Comparison of ENCODE assay signal across 8 cellular contexts in genomic region chr19:1941146-1942077, GRCh38. TPM values are rescaled to one million over a fixed set of nuclear protein-coding genes. Genes with fewer than 3 reads are reported as not detected.
A peak's percentile ranks its signal among the peaks of the same experiment; 100 is the strongest.
DNase-seq lines count a peak whose midpoint lies in the region; ATAC-seq and TF ChIP-seq lines count a peak whose summit lies in the region.

Gene CSNK1G2, plus strand, starts transcription at chr19:1941172. Its CDS starts 28,601 bp downstream, at chr19:1969773.

- H3K36me3 Mint-ChIP-seq in brain, result peaks cover 4% of the 10 kb centered on the region

- H3K9me3 Mint-ChIP-seq in brain, result peaks cover 0 to 3% (median 0%) of the 10 kb centered on the region in 5 experiments

- TF ChIP-seq CTCF in LNCAP (IDR thresholded peaks at IDR 0.05), result peak; percentile 34; the same call in 1 of the 2 replicates
- TF ChIP-seq CTCF in brain (conservative IDR thresholded peaks at IDR 0.05), result no peak

- H3K27me3 Mint-ChIP-seq in brain, result peaks cover 3% of the 10 kb centered on the region

- DNase-seq in activated CD4-positive, alpha-beta T cell treated with anti-CD3 and anti-CD28 coated beads for 4 hours, result peak; percentile 41 to 48
- no peak for DNase-seq in activated CD4-positive, alpha-beta T cell treated with anti-CD3 and anti-CD28 coated beads, Interleukin-2, amount 50 U/mL, for 1 hour
- peak; percentile 62 for DNase-seq in left lobe of liver (ENCODE audit: low spot score)
- DNase-seq in substantia nigra (lab: John Stamatoyannopoulos, UW), result peak in 2 of 49 donors; percentile 19 to 67
- DNase-seq in NCI-H1436 (lab: John Stamatoyannopoulos, UW), result no peak
- DNase-seq in stimulated activated CD4-positive, alpha-beta T cell treated with anti-CD3 and anti-CD28 coated beads, Interleukin-4, amount 100 ng/mL, for 4 hours, result no peak

- peak within 1 kb of the TSS; percentile 92 to 97 (median 94) for H3K4me3 Mint-ChIP-seq in brain

- ATAC-seq in left lobe of liver, result peak; percentile 1

- peak within 1 kb of the TSS; percentile 91 for H3K27ac ChIP-seq in substantia nigra (ENCODE audit: low read depth, low read length, poor library complexity, severe bottlenecking)

- H3K27ac Mint-ChIP-seq in brain, result peak within 1 kb of the TSS; percentile 97 to 100 (median 98)

- H3K4me1 Mint-ChIP-seq in brain, result peaks cover 27% of the 10 kb centered on the region

RNA-seq across cellular contexts. Expression of gene CSNK1G2, which starts in this region (rescaled TPM):
- 83.7 TPM for polyA plus RNA-seq in brain (ENCODE audit: insufficient read depth, low read depth, low replicate concordance)
- total RNA-seq in left lobe of liver, result 21.8 TPM

Comparison
In these comparisons a context has a peak if more than half of its experiments do, and no peak if none do; other contexts are left out.
1. DNase-seq: peak in activated CD4-positive, alpha-beta T cell treated with anti-CD3 and anti-CD28 coated beads for 4 hours (2 of 2) and left lobe of liver (single experiment); none in activated CD4-positive, alpha-beta T cell treated with anti-CD3 and anti-CD28 coated beads, Interleukin-2, amount 50 U/mL, for 1 hour (single experiment), NCI-H1436 (single experiment) and stimulated activated CD4-positive, alpha-beta T cell treated with anti-CD3 and anti-CD28 coated beads, Interleukin-4, amount 100 ng/mL, for 4 hours (0 of 2).